In the genomic region with DNA sequence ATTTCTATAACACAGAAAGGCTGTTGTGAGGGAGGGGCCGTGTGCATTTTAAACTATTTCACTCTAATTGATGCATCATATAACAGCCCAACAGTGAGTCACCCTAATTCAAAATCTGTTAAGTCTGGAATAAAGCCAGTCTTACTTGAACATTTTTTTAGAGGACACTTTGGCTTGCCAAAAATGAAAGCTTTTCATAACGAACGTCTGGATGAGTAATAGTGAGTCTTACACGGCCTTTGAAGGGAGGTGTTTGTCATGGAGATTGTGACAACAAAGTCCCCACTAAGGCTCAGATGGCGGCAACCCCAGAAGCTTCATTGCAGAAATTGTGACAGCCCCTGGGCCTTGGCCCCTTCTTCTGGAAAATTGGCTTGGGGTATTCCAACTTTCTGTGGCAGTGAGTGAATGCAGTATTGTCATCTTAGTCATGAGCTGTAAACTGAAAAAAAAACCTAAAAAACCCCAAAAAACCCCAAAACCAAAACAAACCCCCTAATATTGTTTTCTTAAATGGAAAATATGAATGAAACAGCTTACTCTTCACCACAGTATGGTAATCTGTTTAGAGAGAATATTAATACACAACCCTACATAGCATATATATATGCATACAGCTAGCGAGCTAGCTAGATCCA, we compare ENCODE assay signal across 8 cellular contexts.
DNase-seq lines count a peak whose midpoint lies in the region; ATAC-seq and TF ChIP-seq lines count a peak whose summit lies in the region.

No MANE protein-coding gene starts in this region.

- peak overlapping the region in 2 of 4 donors; percentile 31 to 34 for H3K4me3 ChIP-seq in esophagus muscularis mucosa
- no peak overlapping the region for H3K4me3 ChIP-seq in transverse colon

- H3K36me3 Mint-ChIP-seq in HFFc6 (ENCODE audit: low read depth) (peaks cover 4% of the 10 kb centered on the region; the same call in 1 of the 2 replicates), osteocyte (ENCODE audit: unreplicated experiment) (no peaks in the 10 kb centered on the region)
- H3K36me3 Mint-ChIP-seq in activated CD8-positive, alpha-beta memory T cell treated with anti-CD3 and anti-CD28 coated beads, Interleukin-2, amount 10 ng/mL, durations not matched to agents 7 days and 5 days = peaks cover 13% of the 10 kb centered on the region

- H3K27ac Mint-ChIP-seq in HFFc6 (peak overlapping the region; percentile 87), osteocyte (ENCODE audit: unreplicated experiment) (peak overlapping the region; percentile 91)
- peak overlapping the region; percentile 92 for H3K27ac Mint-ChIP-seq in activated CD8-positive, alpha-beta memory T cell treated with anti-CD3 and anti-CD28 coated beads, Interleukin-2, amount 10 ng/mL, durations not matched to agents 7 days and 5 days

- H3K4me1 Mint-ChIP-seq in HFFc6 (ENCODE audit: low read depth) (peaks cover 56% of the 10 kb centered on the region), osteocyte (ENCODE audit: unreplicated experiment) (peaks cover 40% of the 10 kb centered on the region)
- peaks cover 49% of the 10 kb centered on the region for H3K4me1 Mint-ChIP-seq in activated CD8-positive, alpha-beta memory T cell treated with anti-CD3 and anti-CD28 coated beads, Interleukin-2, amount 10 ng/mL, durations not matched to agents 7 days and 5 days

- H3K9me3 Mint-ChIP-seq in HFFc6 (no peaks in the 10 kb centered on the region), osteocyte (ENCODE audit: unreplicated experiment) (no peaks in the 10 kb centered on the region)
- H3K9me3 Mint-ChIP-seq in activated CD8-positive, alpha-beta memory T cell treated with anti-CD3 and anti-CD28 coated beads, Interleukin-2, amount 10 ng/mL, durations not matched to agents 7 days and 5 days (ENCODE audit: low read depth) = no peaks in the 10 kb centered on the region

- H3K27me3 Mint-ChIP-seq in HFFc6 (ENCODE audit: insufficient read depth) = no peaks in the 10 kb centered on the region
- H3K27me3 Mint-ChIP-seq in activated CD8-positive, alpha-beta memory T cell treated with anti-CD3 and anti-CD28 coated beads, Interleukin-2, amount 10 ng/mL, durations not matched to agents 7 days and 5 days = no peaks in the 10 kb centered on the region
- H3K27me3 Mint-ChIP-seq in osteocyte (ENCODE audit: unreplicated experiment) = no peaks in the 10 kb centered on the region

- TF ChIP-seq EP300 in esophagus muscularis mucosa (IDR thresholded peaks at IDR 0.05) (no peak), transverse colon (IDR thresholded peaks at IDR 0.05; ENCODE audit: low read depth) (no peak)

- TF ChIP-seq CTCF in GM13977 (IDR thresholded peaks at IDR 0.05; ENCODE audit: extremely low read depth, insufficient read depth, missing control alignments) = no peak
- no peak for TF ChIP-seq CTCF in HFFc6 (IDR thresholded peaks at IDR 0.05)
- TF ChIP-seq CTCF in esophagus muscularis mucosa (IDR thresholded peaks at IDR 0.05) = no peak
- TF ChIP-seq CTCF in osteocyte (IDR thresholded peaks at IDR 0.05) = no peak
- TF ChIP-seq CTCF in transverse colon (IDR thresholded peaks at IDR 0.05) = no peak

- H3K9me3 ChIP-seq in esophagus muscularis mucosa (no peaks in the 10 kb centered on the region), transverse colon (no peaks in the 10 kb centered on the region)

- TF ChIP-seq POLR2A in esophagus muscularis mucosa (IDR thresholded peaks at IDR 0.05; ENCODE audit: low read depth) (no peak), transverse colon (IDR thresholded peaks at IDR 0.05) (no peak)

- H3K4me1 ChIP-seq in esophagus muscularis mucosa (peaks cover 17 to 37% (median 32%) of the 10 kb centered on the region in 4 donors), transverse colon (peaks cover 8 to 23% (median 12%) of the 10 kb centered on the region in 4 donors)

- H3K27ac ChIP-seq in esophagus muscularis mucosa (replicated peaks in 1 of 4) (peak overlapping the region; percentile 50 to 68 (median 62)), transverse colon (peak overlapping the region in 3 of 4 donors; percentile 39 to 41 (median 40))

- peak; percentile 78 for DNase-seq in GM13977 (ENCODE audit: low spot score)
- peak; percentile 97 for DNase-seq in HFFc6
- peak; percentile 97 for DNase-seq in NCI-H1694 (lab: John Stamatoyannopoulos, UW)
- peak; percentile 90 for DNase-seq in activated CD8-positive, alpha-beta memory T cell treated with anti-CD3 and anti-CD28 coated beads, Interleukin-2, amount 10 ng/mL, durations not matched to agents 7 days and 5 days
- DNase-seq in esophagus muscularis mucosa (ENCODE audit: extremely low spot score) = no peak
- no peak for DNase-seq in osteocyte (ENCODE audit: extremely low spot score, unreplicated experiment)
- DNase-seq in transverse colon = no peak
- no peak for DNase-seq in effector CD8-positive, alpha-beta T cell (lab: John Stamatoyannopoulos, UW)

- H3K4me3 Mint-ChIP-seq in HFFc6 = peak overlapping the region; percentile 68
- peak overlapping the region; percentile 56 for H3K4me3 Mint-ChIP-seq in activated CD8-positive, alpha-beta memory T cell treated with anti-CD3 and anti-CD28 coated beads, Interleukin-2, amount 10 ng/mL, durations not matched to agents 7 days and 5 days
- H3K4me3 Mint-ChIP-seq in osteocyte (ENCODE audit: unreplicated experiment) = peak overlapping the region; percentile 46

- in situ Hi-C loops in GM13977 (cut with MboI; ENCODE audit: low pct_unique_long_range_greater_than_20kb, low sequenced_read_pairs, unreplicated experiment) (loop anchor here (10.0 kb wide), 1 partner anchor 496 kb away; no protein-coding TSS in a partner anchor), transverse colon (cut with MboI; ENCODE audit: low pct_ligation_motif_present in 1 of 4, low pct_unique_long_range_greater_than_20kb in 1 of 4, low sequenced_read_pairs in 3 of 4) (loop anchor here in 3 of 4 donors (10.0 to 25.0 kb wide), 4 partner anchors 74 to 484 kb away; no protein-coding TSS in a partner anchor)

- H3K36me3 ChIP-seq in esophagus muscularis mucosa (no peaks in the 10 kb centered on the region), transverse colon (no peaks in the 10 kb centered on the region)

- CTCF ChIA-PET in activated CD8-positive, alpha-beta memory T cell treated with anti-CD3 and anti-CD28 coated beads, Interleukin-2, amount 10 ng/mL, durations not matched to agents 7 days and 5 days (lab: Charles Lee) = interaction anchor here (1.0 to 4.4 kb wide), 11 partner anchors 12 to 495 kb away, joined by 3 to 60 read pairs (median 5); a partner anchor contains a TSS

- intact Hi-C loops in esophagus muscularis mucosa (cut with DNase I) = loop anchor here (5.0 kb wide), 1 partner anchor 304 kb away; no protein-coding TSS in a partner anchor
- intact Hi-C loops in transverse colon (cut with DNase I; ENCODE audit: low total_unique reads) = loop anchor here (5.0 kb wide), 2 partner anchors 244 to 304 kb away; no protein-coding TSS in a partner anchor

- H3K27me3 ChIP-seq in esophagus muscularis mucosa (no peaks in the 10 kb centered on the region), transverse colon (no peaks in the 10 kb centered on the region)

- WGBS in esophagus muscularis mucosa = 14% methylated on average over 6 of the region's 6 CpGs
- 13 to 16% methylated on average over 6 of the region's 6 CpGs for WGBS in transverse colon (ENCODE audit: low coverage in 1 of 2), 2 donors

- peak; percentile 90 for ATAC-seq in activated CD8-positive, alpha-beta memory T cell treated with anti-CD3 and anti-CD28 coated beads, Interleukin-2, amount 10 ng/mL, durations not matched to agents 7 days and 5 days

Comparison
In these comparisons a context has a peak if more than half of its experiments do, and no peak if none do; other contexts are left out.
1. DNase-seq: peak in GM13977 (single experiment), HFFc6 (single experiment), NCI-H1694 (single experiment) and activated CD8-positive, alpha-beta memory T cell treated with anti-CD3 and anti-CD28 coated beads, Interleukin-2, amount 10 ng/mL, durations not matched to agents 7 days and 5 days (single experiment); none in esophagus muscularis mucosa (single experiment), osteocyte (single experiment), transverse colon (single experiment) and effector CD8-positive, alpha-beta T cell (single experiment).
2. Peak in every context shown above with its lines, with median percentiles within 50 percentile points of each other: H3K27ac Mint-ChIP-seq and H3K4me3 Mint-ChIP-seq.